ENCODE assay signal across 8 cellular contexts in the genomic region with DNA sequence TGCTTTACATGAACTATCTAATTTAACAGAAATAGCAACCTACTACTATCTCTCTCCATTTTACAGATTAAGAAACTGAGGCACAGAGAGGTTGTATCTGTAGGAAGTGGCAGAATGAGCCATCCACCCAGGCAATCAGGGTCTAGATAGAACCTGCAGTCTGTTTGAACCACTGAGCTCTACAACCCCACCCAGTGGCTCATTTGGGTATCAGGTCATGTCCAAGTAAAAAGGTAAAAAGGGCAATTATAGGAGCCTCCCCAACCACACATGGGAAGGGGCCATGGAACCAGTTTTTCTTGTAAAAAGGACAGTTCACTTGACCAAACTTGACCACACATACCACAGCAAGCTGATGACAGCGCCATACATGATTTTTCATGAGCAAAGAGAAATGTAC.
DNase-seq lines count a peak whose midpoint lies in the region; ATAC-seq, FAIRE-seq and TF ChIP-seq lines count a peak whose summit lies in the region.

No MANE protein-coding gene starts in this region.

- no peak overlapping the region for H2AFZ ChIP-seq in HepG2 (ENCODE audit: low read length)

- no peaks in the 10 kb centered on the region for H3K4me1 Mint-ChIP-seq in activated CD4-positive, alpha-beta T cell treated with anti-CD3 and anti-CD28 coated beads, Interleukin-2, amount 10 ng/mL, durations not matched to agents 7 days and 5 days

- no peaks in the 10 kb centered on the region for H3K27me3 Mint-ChIP-seq in activated CD4-positive, alpha-beta T cell treated with anti-CD3 and anti-CD28 coated beads, Interleukin-2, amount 10 ng/mL, durations not matched to agents 7 days and 5 days

- CTCF ChIA-PET in activated CD4-positive, alpha-beta T cell treated with anti-CD3 and anti-CD28 coated beads, Interleukin-2, amount 10 ng/mL, durations not matched to agents 7 days and 5 days (lab: Charles Lee): no interaction called here
- CTCF ChIA-PET in HepG2 (lab: Yijun Ruan, JAX; ENCODE audit: low intra/inter-chr PET ratio, low total read pairs): no interaction called here

- BruUV-seq in HepG2 (replicated peaks; lab: Mats Ljungman, UMichigan): no TSS peak

- TF ChIP-seq RAD21 in HepG2 (CRISPR knock-in tag; IDR thresholded peaks at IDR 0.05): no peak

- peak; percentile 79 for ATAC-seq in HepG2
- ATAC-seq in HG02973 (IDR thresholded peaks at IDR 0.05; ENCODE audit: unreplicated experiment): no peak
- no peak for ATAC-seq in GM21786 (IDR thresholded peaks at IDR 0.05; ENCODE audit: unreplicated experiment)

- H3K27me3 ChIP-seq in HepG2 (ENCODE audit: control insufficient read depth in 1 of 2, insufficient read depth in 2 of 2, low read length in 2 of 2): no peaks in the 10 kb centered on the region

- H3K36me3 ChIP-seq in HepG2 (replicated peaks in 1 of 2; ENCODE audit: control insufficient read depth in 1 of 2, insufficient read depth in 2 of 2, low read length in 2 of 2): no peaks in the 10 kb centered on the region

- H3K4me2 ChIP-seq in HepG2 (ENCODE audit: low read depth, low read length): no peak overlapping the region

- in situ Hi-C loops in HepG2 (cut with HindIII; ENCODE audit: extremely low pct_ligation_motif_present, low pct_unique_long_range_greater_than_20kb): no loop called here

- no peaks in the 10 kb centered on the region for H4K20me1 ChIP-seq in HepG2 (ENCODE audit: insufficient read depth, low read length)

- no peak for TF ChIP-seq EP300 in HepG2 (IDR thresholded peaks at IDR 0.05; ENCODE audit: low read depth in 2 of 2, low read length in 2 of 2)
- no peak for TF ChIP-seq EP300 in HepG2 (CRISPR knock-in tag; IDR thresholded peaks at IDR 0.05; ENCODE audit: borderline replicate concordance)

- H3K79me2 ChIP-seq in HepG2 (ENCODE audit: insufficient read depth, low read length): no peaks in the 10 kb centered on the region

- intact Hi-C loops in HepG2 (cut with micrococcal nuclease; ENCODE audit: unreplicated experiment): no loop called here

- no peaks in the 10 kb centered on the region for H3K4me1 ChIP-seq in HepG2 (ENCODE audit: insufficient read depth, low read length)

- no peak overlapping the region for H3K4me3 ChIP-seq in HepG2 (replicated peaks in 1 of 3; ENCODE audit: insufficient read depth in 1 of 3, low read depth in 2 of 3, low read length in 3 of 3)

- H3K27ac Mint-ChIP-seq in activated CD4-positive, alpha-beta T cell treated with anti-CD3 and anti-CD28 coated beads, Interleukin-2, amount 10 ng/mL, durations not matched to agents 7 days and 5 days: no peak overlapping the region

- peak; percentile 42 for FAIRE-seq in HepG2 (lab: Jason Lieb, UNC)

- no peaks in the 10 kb centered on the region for H3K36me3 Mint-ChIP-seq in activated CD4-positive, alpha-beta T cell treated with anti-CD3 and anti-CD28 coated beads, Interleukin-2, amount 10 ng/mL, durations not matched to agents 7 days and 5 days (ENCODE audit: low read depth)

- no peak overlapping the region for H3K9ac ChIP-seq in HepG2 (ENCODE audit: insufficient read depth, low read depth, low read length)

- no peak overlapping the region for H3K27ac ChIP-seq in HepG2 (ENCODE audit: extremely low read length, insufficient read depth, low read length)

- TF ChIP-seq POLR2A in HepG2 (IDR thresholded peaks at IDR 0.05; ENCODE audit: insufficient read depth in 1 of 2, low read depth in 2 of 2, low read length in 2 of 2): no peak

- POLR2A ChIA-PET in activated CD4-positive, alpha-beta T cell treated with anti-CD3 and anti-CD28 coated beads, Interleukin-2, amount 10 ng/mL, durations not matched to agents 7 days and 5 days (lab: Charles Lee): interaction anchor here (0.7 kb wide), 1 partner anchor 346 kb away, joined by 4 read pairs; the partner anchor contains the start of gene SACS
- POLR2A ChIA-PET in HepG2 (lab: Yijun Ruan, JAX): no interaction called here

- TF ChIP-seq CTCF in HepG2 (CRISPR knock-in tag; IDR thresholded peaks at IDR 0.05): peak; percentile 40

- peak; percentile 3 for DNase-seq in activated naive CD4-positive, alpha-beta T cell treated with Interleukin-2 at 50 U/mL for 16 hours
- DNase-seq in activated naive CD4-positive, alpha-beta T cell (lab: John Stamatoyannopoulos, UW): no peak
- peak; percentile 49 for DNase-seq in HuH-7 (ENCODE audit: low spot score)
- DNase-seq in activated CD4-positive, alpha-beta T cell treated with anti-CD3 and anti-CD28 coated beads, Interleukin-2, amount 10 ng/mL, durations not matched to agents 7 days and 5 days: peak; percentile 7
- DNase-seq in HepG2 (ENCODE audit: low spot score): peak; percentile 23
- DNase-seq in NCI-H510A treated with DMSO at 0.1 percent for 48 hours (lab: John Stamatoyannopoulos, UW): no peak

- no peaks in the 10 kb centered on the region for H3K9me3 Mint-ChIP-seq in activated CD4-positive, alpha-beta T cell treated with anti-CD3 and anti-CD28 coated beads, Interleukin-2, amount 10 ng/mL, durations not matched to agents 7 days and 5 days

- no peaks in the 10 kb centered on the region for H3K9me3 ChIP-seq in HepG2 (ENCODE audit: low read length)

- 0% methylated on average over 1 of the region's 1 CpG for WGBS in HepG2 (ENCODE audit: low lambda C conversion rate)

- H3K4me3 Mint-ChIP-seq in activated CD4-positive, alpha-beta T cell treated with anti-CD3 and anti-CD28 coated beads, Interleukin-2, amount 10 ng/mL, durations not matched to agents 7 days and 5 days: no peak overlapping the region

TF ChIP-seq in HepG2, 621 proteins besides CTCF, POLR2A, EP300 and RAD21:
- TF ChIP-seq GTF2F1 (IDR thresholded peaks at IDR 0.05; ENCODE audit: low read length) (no peak), STAG1 (CRISPR knock-in tag; IDR thresholded peaks at IDR 0.05) (peak; percentile 5; the same call in 1 of the 2 replicates)
TF ChIP-seq in HepG2: peak in this region for 1.

Comparison
In these comparisons a context has a peak if more than half of its experiments do, and no peak if none do; other contexts are left out.
1. DNase-seq: peak in activated naive CD4-positive, alpha-beta T cell treated with Interleukin-2 at 50 U/mL for 16 hours (single experiment), HuH-7 (single experiment), activated CD4-positive, alpha-beta T cell treated with anti-CD3 and anti-CD28 coated beads, Interleukin-2, amount 10 ng/mL, durations not matched to agents 7 days and 5 days (single experiment) and HepG2 (single experiment); none in activated naive CD4-positive, alpha-beta T cell (0 of 4) and NCI-H510A treated with DMSO at 0.1 percent for 48 hours (single experiment).